In the genomic region with DNA sequence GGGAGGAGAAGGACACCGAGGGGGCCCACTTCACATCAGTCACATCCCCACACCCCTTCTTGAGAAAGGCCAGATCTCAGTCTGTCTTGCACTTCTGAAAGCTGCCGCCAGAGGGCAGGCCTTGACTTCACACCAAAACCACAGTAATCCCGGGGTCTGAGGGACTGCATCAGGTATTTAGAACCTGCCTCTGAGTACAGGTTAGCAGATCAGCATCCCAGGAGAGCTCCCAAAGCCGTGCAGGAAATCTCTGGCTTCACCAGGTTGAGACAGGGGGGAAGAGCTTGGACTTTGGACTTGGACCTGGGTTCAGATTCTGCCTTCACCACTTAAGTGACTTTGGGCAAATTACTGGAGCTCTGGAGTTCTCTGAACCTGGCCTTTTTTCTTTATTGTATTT, we compare ENCODE assay signal across 8 cellular contexts. TPM values are rescaled to one million over a fixed set of nuclear protein-coding genes. Genes with fewer than 3 reads are reported as not detected.
DNase-seq lines count a peak whose midpoint lies in the region; ATAC-seq and TF ChIP-seq lines count a peak whose summit lies in the region.

No MANE protein-coding gene starts in this region.

- H3K9me3 Mint-ChIP-seq in activated T-helper 1 cell treated with anti-CD3 and anti-CD28 coated beads, Interleukin-12 subunit alpha, Interleukin-12 subunit beta, Interleukin-2, Interleukin-4 antibody, amounts not matched to agents 30 ng/mL and 10 ng/mL and 1 ng/mL, durations not matched to agents 14 hours and 24 hours and 36 hours: no peaks in the 10 kb centered on the region

- H3K27me3 Mint-ChIP-seq in activated T-helper 1 cell treated with anti-CD3 and anti-CD28 coated beads, Interleukin-12 subunit alpha, Interleukin-12 subunit beta, Interleukin-2, Interleukin-4 antibody, amounts not matched to agents 30 ng/mL and 10 ng/mL and 1 ng/mL, durations not matched to agents 14 hours and 24 hours and 36 hours (ENCODE audit: insufficient read depth): peaks cover 26% of the 10 kb centered on the region

- no peaks in the 10 kb centered on the region for H3K36me3 Mint-ChIP-seq in activated T-helper 1 cell treated with anti-CD3 and anti-CD28 coated beads, Interleukin-12 subunit alpha, Interleukin-12 subunit beta, Interleukin-2, Interleukin-4 antibody, amounts not matched to agents 30 ng/mL and 10 ng/mL and 1 ng/mL, durations not matched to agents 14 hours and 24 hours and 36 hours (ENCODE audit: low read depth)

- no peak for ATAC-seq in thoracic aorta (ENCODE audit: insufficient number of reproducible peaks, low FRiP score, low read depth)
- no peak for ATAC-seq in HG02642 (IDR thresholded peaks at IDR 0.05; ENCODE audit: poor library complexity, unreplicated experiment)

- H3K36me3 ChIP-seq in osteoblast (ENCODE audit: insufficient read depth, low read length) (no peaks in the 10 kb centered on the region), thoracic aorta (no peaks in the 10 kb centered on the region)

- H3K4me3 ChIP-seq in foreskin fibroblast (ENCODE audit: low read depth in 1 of 2, low read length in 2 of 2): no peak overlapping the region
- no peak overlapping the region for H3K4me3 ChIP-seq in osteoblast (ENCODE audit: insufficient read depth, low read length)
- no peak overlapping the region for H3K4me3 ChIP-seq in thoracic aorta

- H3K27me3 ChIP-seq in osteoblast (ENCODE audit: insufficient read depth, low read length): peaks cover 12% of the 10 kb centered on the region
- H3K27me3 ChIP-seq in thoracic aorta (replicated peaks; ENCODE audit: insufficient read depth): no peaks in the 10 kb centered on the region

- intact Hi-C loops in activated T-helper 1 cell treated with anti-CD3 and anti-CD28 coated beads, Interleukin-12 subunit alpha, Interleukin-12 subunit beta, Interleukin-2, Interleukin-4 antibody, amounts not matched to agents 30 ng/mL and 10 ng/mL and 1 ng/mL, durations not matched to agents 14 hours and 24 hours and 36 hours (cut with micrococcal nuclease): loop anchor here (1.0 to 5.0 kb wide), 4 partner anchors 146 to 531 kb away; partner anchors contain the start of gene MTMR14

- no peak overlapping the region for H3K27ac ChIP-seq in osteoblast (ENCODE audit: low read depth, low read length)
- no peak overlapping the region for H3K27ac ChIP-seq in thoracic aorta

- H3K4me3 Mint-ChIP-seq in activated T-helper 1 cell treated with anti-CD3 and anti-CD28 coated beads, Interleukin-12 subunit alpha, Interleukin-12 subunit beta, Interleukin-2, Interleukin-4 antibody, amounts not matched to agents 30 ng/mL and 10 ng/mL and 1 ng/mL, durations not matched to agents 14 hours and 24 hours and 36 hours: no peak overlapping the region

- peak; percentile 94 for TF ChIP-seq CTCF in foreskin fibroblast (IDR thresholded peaks at IDR 0.05; ENCODE audit: low read depth, low read length)
- peak; percentile 95 for TF ChIP-seq CTCF in osteoblast (IDR thresholded peaks at IDR 0.05; ENCODE audit: extremely low read depth, low read depth, low read length)
- TF ChIP-seq CTCF in thoracic aorta (IDR thresholded peaks at IDR 0.05): peak; percentile 72

- no peak overlapping the region for H2AFZ ChIP-seq in osteoblast (ENCODE audit: low read length)

- peaks cover 16% of the 10 kb centered on the region for H3K4me1 ChIP-seq in osteoblast (ENCODE audit: insufficient read depth, low read length)
- peaks cover 3 to 9% of the 10 kb centered on the region in 2 donors for H3K4me1 ChIP-seq in thoracic aorta (ENCODE audit: control insufficient read depth in 1 of 2, low read depth in 2 of 2)

- no peak overlapping the region for H3K4me2 ChIP-seq in osteoblast (ENCODE audit: insufficient read depth, low read length)

- H3K9me3 ChIP-seq in osteoblast (ENCODE audit: low read depth, low read length) (no peaks in the 10 kb centered on the region), thoracic aorta (no peaks in the 10 kb centered on the region)

- DNase-seq in GM03348 (ENCODE audit: low spot score): peak; percentile 84
- DNase-seq in HUDEP-2 (lab: John Stamatoyannopoulos, UW; ENCODE audit: unreplicated experiment in 76 of 76): peak in 59 of 76 experiments; percentile 1 to 75 (median 36)
- DNase-seq in RPMI8226: peak; percentile 75
- DNase-seq in activated T-helper 1 cell treated with anti-CD3 and anti-CD28 coated beads, Interleukin-12 subunit alpha, Interleukin-12 subunit beta, Interleukin-2, Interleukin-4 antibody, amounts not matched to agents 30 ng/mL and 10 ng/mL and 1 ng/mL, durations not matched to agents 14 hours and 24 hours and 36 hours (ENCODE audit: low spot score): peak; percentile 57
- DNase-seq in foreskin fibroblast: peak; percentile 34 to 80
- DNase-seq in osteoblast (ENCODE audit: insufficient read length, low spot score, missing footprints): peak; percentile 94
- no peak for DNase-seq in thoracic aorta (ENCODE audit: low spot score)

- peaks cover 3% of the 10 kb centered on the region for H4K20me1 ChIP-seq in osteoblast (ENCODE audit: insufficient read depth, low read length)

- H3K79me2 ChIP-seq in osteoblast (ENCODE audit: insufficient read depth, low read length): no peaks in the 10 kb centered on the region

- no peak overlapping the region for H3K27ac Mint-ChIP-seq in activated T-helper 1 cell treated with anti-CD3 and anti-CD28 coated beads, Interleukin-12 subunit alpha, Interleukin-12 subunit beta, Interleukin-2, Interleukin-4 antibody, amounts not matched to agents 30 ng/mL and 10 ng/mL and 1 ng/mL, durations not matched to agents 14 hours and 24 hours and 36 hours

- no peaks in the 10 kb centered on the region for H3K4me1 Mint-ChIP-seq in activated T-helper 1 cell treated with anti-CD3 and anti-CD28 coated beads, Interleukin-12 subunit alpha, Interleukin-12 subunit beta, Interleukin-2, Interleukin-4 antibody, amounts not matched to agents 30 ng/mL and 10 ng/mL and 1 ng/mL, durations not matched to agents 14 hours and 24 hours and 36 hours (ENCODE audit: low read depth)

RNA-seq across cellular contexts. Expression of gene LHFPL4, which starts 50.3 kb away (rescaled TPM):
- total RNA-seq in activated T-helper 1 cell treated with anti-CD3 and anti-CD28 coated beads, Interleukin-12 subunit alpha, Interleukin-12 subunit beta, Interleukin-2, Interleukin-4 antibody, amounts not matched to agents 30 ng/mL and 10 ng/mL and 1 ng/mL, durations not matched to agents 14 hours and 24 hours and 36 hours: not detected in 2 replicates
- total RNA-seq in osteoblast (under 0.01 TPM in 1 of 2 replicates, not detected in the other), thoracic aorta (not detected)
